Comparison of ENCODE assay signal across 7 cellular contexts in genomic region chr3:32965617-32966213, GRCh38. TPM values are rescaled to one million over a fixed set of nuclear protein-coding genes. Genes with fewer than 3 reads are reported as not detected.
"Had no signal": no experiment of that assay in that cellular context is flagged by ENCODE, and none has a peak within 500 bp of the region (broad histone marks: within the 10 kb centered on the region; RNA-seq: fewer than 3 reads in every experiment).

No MANE protein-coding gene starts in this region.

RNA-seq across cellular contexts. Expression of gene CCR4, which starts 14.3 kb away (rescaled TPM):
- total RNA-seq: LHCN-M2, MCF 10A, NCI-H460, OCI-LY7, PC-9, RPMI7951, SJCRH30 had no signal
